In the genomic region with DNA sequence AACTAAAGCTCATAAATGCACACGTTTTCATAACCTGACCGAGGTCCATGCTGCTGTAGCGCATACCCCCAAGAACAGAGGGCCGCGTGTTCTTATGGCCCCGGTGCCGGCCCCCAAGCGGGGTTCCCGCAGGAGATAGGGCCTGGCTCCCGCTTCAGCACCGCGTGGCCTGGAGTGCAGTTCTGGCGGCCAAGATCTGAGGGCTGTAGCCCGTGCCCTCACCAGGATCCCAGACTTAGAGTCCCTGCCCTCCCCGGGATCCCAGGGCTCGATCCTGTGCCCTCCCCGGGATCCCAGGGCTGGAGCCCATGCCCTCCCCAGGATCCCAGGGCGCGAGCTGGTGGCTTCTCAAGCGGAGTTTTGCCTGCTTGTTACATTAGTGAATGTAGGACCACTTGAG, we compare ENCODE assay signal across 8 cellular contexts. TPM values are rescaled to one million over a fixed set of nuclear protein-coding genes. Genes with fewer than 3 reads are reported as not detected.
DNase-seq lines count a peak whose midpoint lies in the region; ATAC-seq lines count a peak whose summit lies in the region.

No MANE protein-coding gene starts in this region.

- peaks cover 23% of the 10 kb centered on the region for H3K27me3 ChIP-seq in iPS-15b (ENCODE audit: control insufficient read depth, insufficient read depth, low read length)

- H3K9ac ChIP-seq in iPS-15b (ENCODE audit: low read depth, low read length): no peak overlapping the region

- H3K9me3 Mint-ChIP-seq in activated CD4-positive, alpha-beta T cell treated with anti-CD3 and anti-CD28 coated beads for 36 hours (ENCODE audit: low read depth): no peaks in the 10 kb centered on the region
- H3K9me3 Mint-ChIP-seq in activated CD8-positive, alpha-beta T cell treated with anti-CD3 and anti-CD28 coated beads, Interleukin-2, amount 10 ng/mL, durations not matched to agents 7 days and 5 days (ENCODE audit: insufficient read depth): no peaks in the 10 kb centered on the region
- H3K9me3 Mint-ChIP-seq in stimulated activated naive CD8-positive, alpha-beta T cell treated with anti-CD3 and anti-CD28 coated beads, Interleukin-15, Interleukin-2, amounts not matched to agents 100 ng/mL and 50 ng/mL, for 24 hours: no peaks in the 10 kb centered on the region

- H3K4me1 Mint-ChIP-seq in activated CD4-positive, alpha-beta T cell treated with anti-CD3 and anti-CD28 coated beads for 36 hours: peaks cover 39% of the 10 kb centered on the region
- peaks cover 37% of the 10 kb centered on the region for H3K4me1 Mint-ChIP-seq in activated CD8-positive, alpha-beta T cell treated with anti-CD3 and anti-CD28 coated beads, Interleukin-2, amount 10 ng/mL, durations not matched to agents 7 days and 5 days (ENCODE audit: low read depth)
- peaks cover 52% of the 10 kb centered on the region for H3K4me1 Mint-ChIP-seq in stimulated activated naive CD8-positive, alpha-beta T cell treated with anti-CD3 and anti-CD28 coated beads, Interleukin-15, Interleukin-2, amounts not matched to agents 100 ng/mL and 50 ng/mL, for 24 hours (ENCODE audit: low read depth)

- H3K36me3 Mint-ChIP-seq in activated CD4-positive, alpha-beta T cell treated with anti-CD3 and anti-CD28 coated beads for 36 hours (ENCODE audit: low read depth): peaks cover 27% of the 10 kb centered on the region
- peaks cover 19% of the 10 kb centered on the region for H3K36me3 Mint-ChIP-seq in activated CD8-positive, alpha-beta T cell treated with anti-CD3 and anti-CD28 coated beads, Interleukin-2, amount 10 ng/mL, durations not matched to agents 7 days and 5 days (ENCODE audit: low read depth)
- H3K36me3 Mint-ChIP-seq in stimulated activated naive CD8-positive, alpha-beta T cell treated with anti-CD3 and anti-CD28 coated beads, Interleukin-15, Interleukin-2, amounts not matched to agents 100 ng/mL and 50 ng/mL, for 24 hours (ENCODE audit: low read depth): peaks cover 30% of the 10 kb centered on the region

- peaks cover 6% of the 10 kb centered on the region for H3K36me3 ChIP-seq in iPS-15b (ENCODE audit: control insufficient read depth, insufficient read depth, low read length)

- intact Hi-C loops in activated CD4-positive, alpha-beta T cell treated with anti-CD3 and anti-CD28 coated beads for 36 hours (cut with DNase I, micrococcal nuclease): loop anchor here (1.0 to 5.0 kb wide), 13 partner anchors 25 to 1373 kb away; a partner anchor contains a TSS

- POLR2A ChIA-PET in activated CD4-positive, alpha-beta T cell treated with anti-CD3 and anti-CD28 coated beads for 36 hours (lab: Charles Lee): interaction anchor here (1.2 to 1.7 kb wide), 4 partner anchors 25 to 160 kb away, joined by 7 to 12 read pairs (median 8); a partner anchor contains a TSS
- POLR2A ChIA-PET in activated CD8-positive, alpha-beta T cell treated with anti-CD3 and anti-CD28 coated beads, Interleukin-2, amount 10 ng/mL, durations not matched to agents 7 days and 5 days (lab: Charles Lee): interaction anchor here (1.0 to 5.7 kb wide), 12 partner anchors 9 to 428 kb away, joined by 4 to 62 read pairs (median 6); a partner anchor contains a TSS

- peak; percentile 41 for DNase-seq in activated CD4-positive, alpha-beta T cell treated with anti-CD3 and anti-CD28 coated beads for 36 hours
- no peak for DNase-seq in activated CD4-positive, alpha-beta T cell treated with anti-CD3 and anti-CD28 coated beads, Interleukin-2, amount 50 U/mL, for 4 hours
- no peak for DNase-seq in activated CD8-positive, alpha-beta T cell treated with anti-CD3 and anti-CD28 coated beads, Interleukin-2, amount 10 ng/mL, durations not matched to agents 7 days and 5 days
- no peak for DNase-seq in NCI-H2227 (lab: John Stamatoyannopoulos, UW; ENCODE audit: unreplicated experiment)

- H3K9me3 ChIP-seq in iPS-15b (ENCODE audit: control insufficient read depth, insufficient read depth, low read length): no peaks in the 10 kb centered on the region

- ATAC-seq in activated CD4-positive, alpha-beta T cell treated with anti-CD3 and anti-CD28 coated beads for 36 hours: no peak
- ATAC-seq in activated CD8-positive, alpha-beta T cell treated with anti-CD3 and anti-CD28 coated beads, Interleukin-2, amount 10 ng/mL, durations not matched to agents 7 days and 5 days: no peak
- no peak for ATAC-seq in HG02852 (IDR thresholded peaks at IDR 0.05; ENCODE audit: unreplicated experiment)
- no peak for ATAC-seq in GM19397 (IDR thresholded peaks at IDR 0.05; ENCODE audit: unreplicated experiment)

- H3K4me3 Mint-ChIP-seq in activated CD4-positive, alpha-beta T cell treated with anti-CD3 and anti-CD28 coated beads for 36 hours: peak overlapping the region; percentile 94
- H3K4me3 Mint-ChIP-seq in activated CD8-positive, alpha-beta T cell treated with anti-CD3 and anti-CD28 coated beads, Interleukin-2, amount 10 ng/mL, durations not matched to agents 7 days and 5 days: peak overlapping the region; percentile 97
- H3K4me3 Mint-ChIP-seq in stimulated activated naive CD8-positive, alpha-beta T cell treated with anti-CD3 and anti-CD28 coated beads, Interleukin-15, Interleukin-2, amounts not matched to agents 100 ng/mL and 50 ng/mL, for 24 hours: peak overlapping the region; percentile 91

- CTCF ChIA-PET in activated CD4-positive, alpha-beta T cell treated with anti-CD3 and anti-CD28 coated beads for 36 hours (lab: Charles Lee): interaction anchor here (0.8 to 10.3 kb wide), 13 partner anchors 11 to 353 kb away, joined by 3 to 126 read pairs (median 4); a partner anchor contains a TSS
- CTCF ChIA-PET in activated CD8-positive, alpha-beta T cell treated with anti-CD3 and anti-CD28 coated beads, Interleukin-2, amount 10 ng/mL, durations not matched to agents 7 days and 5 days (lab: Charles Lee): interaction anchor here (0.7 to 11.7 kb wide), 13 partner anchors 8 to 394 kb away, joined by 3 to 172 read pairs (median 7); a partner anchor contains a TSS

- peak overlapping the region; percentile 94 for H3K27ac Mint-ChIP-seq in activated CD4-positive, alpha-beta T cell treated with anti-CD3 and anti-CD28 coated beads for 36 hours
- peak overlapping the region; percentile 92 for H3K27ac Mint-ChIP-seq in activated CD8-positive, alpha-beta T cell treated with anti-CD3 and anti-CD28 coated beads, Interleukin-2, amount 10 ng/mL, durations not matched to agents 7 days and 5 days
- H3K27ac Mint-ChIP-seq in stimulated activated naive CD8-positive, alpha-beta T cell treated with anti-CD3 and anti-CD28 coated beads, Interleukin-15, Interleukin-2, amounts not matched to agents 100 ng/mL and 50 ng/mL, for 24 hours: peak overlapping the region; percentile 95

- peaks cover 2% of the 10 kb centered on the region for H3K27me3 Mint-ChIP-seq in activated CD4-positive, alpha-beta T cell treated with anti-CD3 and anti-CD28 coated beads for 36 hours
- peaks cover 12% of the 10 kb centered on the region for H3K27me3 Mint-ChIP-seq in activated CD8-positive, alpha-beta T cell treated with anti-CD3 and anti-CD28 coated beads, Interleukin-2, amount 10 ng/mL, durations not matched to agents 7 days and 5 days (ENCODE audit: low read depth)
- no peaks in the 10 kb centered on the region for H3K27me3 Mint-ChIP-seq in stimulated activated naive CD8-positive, alpha-beta T cell treated with anti-CD3 and anti-CD28 coated beads, Interleukin-15, Interleukin-2, amounts not matched to agents 100 ng/mL and 50 ng/mL, for 24 hours

- H3K4me1 ChIP-seq in iPS-15b (ENCODE audit: control insufficient read depth, insufficient read depth, low read length): peaks cover 3% of the 10 kb centered on the region

- peak overlapping the region; percentile 81 for H3K4me3 ChIP-seq in iPS-15b (ENCODE audit: low read depth, low read length)

RNA-seq across cellular contexts. Expression of a gene that starts 1.0 kb away (rescaled TPM):
- total RNA-seq in activated CD4-positive, alpha-beta T cell treated with anti-CD3 and anti-CD28 coated beads for 36 hours: 10 to 100 TPM; 81.0 to 93.0 TPM
- total RNA-seq in activated CD8-positive, alpha-beta T cell treated with anti-CD3 and anti-CD28 coated beads, Interleukin-2, amount 10 ng/mL, durations not matched to agents 7 days and 5 days: 10 to 100 TPM; 43.1 to 49.4 TPM

RNA-seq across cellular contexts. Expression of a gene that starts 25.7 kb away (rescaled TPM):
- 10 to 100 TPM in 1 of 2 experiments, 1 to 10 TPM in 1; 9.0 to 10.6 TPM for total RNA-seq in activated CD4-positive, alpha-beta T cell treated with anti-CD3 and anti-CD28 coated beads for 36 hours
- total RNA-seq in activated CD8-positive, alpha-beta T cell treated with anti-CD3 and anti-CD28 coated beads, Interleukin-2, amount 10 ng/mL, durations not matched to agents 7 days and 5 days: 10 to 100 TPM; 16.6 to 16.8 TPM
